ENCODE assay signal across 25 cellular contexts in genomic region chr1:182525342-182525741, GRCh38.
"Had no signal": no experiment of that assay in that cellular context is flagged by ENCODE, and none has a peak within 500 bp of the region (broad histone marks: within the 10 kb centered on the region; RNA-seq: fewer than 3 reads in every experiment).

No MANE protein-coding gene starts in this region.

- H3K9me3 ChIP-seq: colonic mucosa had no signal

- H3K4me2 ChIP-seq: hepatocyte had no signal

- H3K36me3 ChIP-seq: colonic mucosa, esophagus muscularis mucosa, gastroesophageal sphincter, heart left ventricle, left lung, lower lobe of right lung had no signal

- H3K27ac ChIP-seq: colonic mucosa, esophagus muscularis mucosa, foreskin keratinocyte, gastroesophageal sphincter, heart left ventricle, hepatocyte, left lung, lower lobe of right lung had no signal

- DNase-seq: colonic mucosa; cortex of kidney; effector CD8-positive, alpha-beta T cell; effector memory CD8-positive, alpha-beta T cell; endodermal cell; foreskin keratinocyte; heart left ventricle; hypothalamus; immature natural killer cell; islet precursor cell; kidney; kidney glomerular epithelial cell; left colon; left lung; left ventricle myocardium superior; lower lobe of right lung; mesenchymal stem cell; mucosa of descending colon; naive B cell; naive thymus-derived CD8-positive, alpha-beta T cell had no signal

- FAIRE-seq: endothelial cell of umbilical vein, frontal cortex, kidney had no signal

- H3K27me3 ChIP-seq: colonic mucosa, esophagus muscularis mucosa, heart left ventricle, hepatocyte, left lung had no signal

- H3K79me2 ChIP-seq: hepatocyte had no signal

- H3K4me1 ChIP-seq: colonic mucosa, esophagus muscularis mucosa, foreskin keratinocyte, gastroesophageal sphincter, heart left ventricle, left lung, lower lobe of right lung had no signal

- ATAC-seq: effector memory CD8-positive, alpha-beta T cell; foreskin keratinocyte; gastroesophageal sphincter; heart left ventricle; left colon; left lung; left ventricle myocardium superior; lower lobe of right lung; mucosa of descending colon; naive thymus-derived CD8-positive, alpha-beta T cell had no signal

- H2AFZ ChIP-seq: hepatocyte had no signal

- H3K4me3 ChIP-seq: colonic mucosa, esophagus muscularis mucosa, gastroesophageal sphincter, heart left ventricle, hepatocyte, left lung, lower lobe of right lung, mucosa of descending colon had no signal
